ENCODE assay signal across 13 cellular contexts in genomic region chr2:46236006-46236875, GRCh38.
"Had no signal": no experiment of that assay in that cellular context is flagged by ENCODE, and none has a peak within 500 bp of the region (broad histone marks: within the 10 kb centered on the region; RNA-seq: fewer than 3 reads in every experiment).

No MANE protein-coding gene starts in this region.

- H3K9me3 ChIP-seq: gastrocnemius medialis, pancreas had no signal

- H3K27ac ChIP-seq: gastrocnemius medialis, pancreas had no signal

- ATAC-seq: activated CD4-positive, CD25-positive, alpha-beta regulatory T cell treated with anti-CD3 and anti-CD28 coated beads, Interleukin-2, amount 50 U/mL, for 24 hours; gastrocnemius medialis; pancreas; stimulated activated effector memory CD8-positive, alpha-beta T cell treated with anti-CD3 and anti-CD28 coated beads, Interleukin-12 subunit alpha, Interleukin-12 subunit beta, amount 100 ng/mL, for 72 hours had no signal

- H3K4me3 Mint-ChIP-seq: dendritic cell treated with granulocyte-macrophage colony-stimulating factor and Interleukin-4, amounts not matched to agents 40 ng/mL and 50 ng/mL, for 4 days; naive B cell; stimulated activated effector memory CD8-positive, alpha-beta T cell treated with anti-CD3 and anti-CD28 coated beads, Interleukin-12 subunit alpha, Interleukin-12 subunit beta, amount 100 ng/mL, for 72 hours had no signal

- H3K36me3 ChIP-seq: gastrocnemius medialis, pancreas had no signal

- H3K27ac Mint-ChIP-seq: dendritic cell treated with granulocyte-macrophage colony-stimulating factor and Interleukin-4, amounts not matched to agents 40 ng/mL and 50 ng/mL, for 4 days; stimulated activated effector memory CD8-positive, alpha-beta T cell treated with anti-CD3 and anti-CD28 coated beads, Interleukin-12 subunit alpha, Interleukin-12 subunit beta, amount 100 ng/mL, for 72 hours had no signal

- H3K9me3 Mint-ChIP-seq: naive B cell; stimulated activated effector memory CD8-positive, alpha-beta T cell treated with anti-CD3 and anti-CD28 coated beads, Interleukin-12 subunit alpha, Interleukin-12 subunit beta, amount 100 ng/mL, for 72 hours had no signal

- DNase-seq: activated CD8-positive, alpha-beta memory T cell treated with anti-CD3 and anti-CD28 coated beads, Interleukin-2, amount 50 U/mL, for 4 hours; activated gamma-delta T cell treated with Interleukin-2 at 50 U/mL for 16 hours; effector memory CD4-positive, alpha-beta T cell; gastrocnemius medialis; left colon; midbrain; naive B cell; pancreas; stimulated activated CD4-positive, alpha-beta T cell treated with anti-CD3 and anti-CD28 coated beads, Interleukin-12 subunit alpha, Interleukin-12 subunit beta, amount 100 ng/mL, for 4 hours; T1000 had no signal

- H3K36me3 Mint-ChIP-seq: naive B cell; stimulated activated effector memory CD8-positive, alpha-beta T cell treated with anti-CD3 and anti-CD28 coated beads, Interleukin-12 subunit alpha, Interleukin-12 subunit beta, amount 100 ng/mL, for 72 hours had no signal
